In the genomic region with DNA sequence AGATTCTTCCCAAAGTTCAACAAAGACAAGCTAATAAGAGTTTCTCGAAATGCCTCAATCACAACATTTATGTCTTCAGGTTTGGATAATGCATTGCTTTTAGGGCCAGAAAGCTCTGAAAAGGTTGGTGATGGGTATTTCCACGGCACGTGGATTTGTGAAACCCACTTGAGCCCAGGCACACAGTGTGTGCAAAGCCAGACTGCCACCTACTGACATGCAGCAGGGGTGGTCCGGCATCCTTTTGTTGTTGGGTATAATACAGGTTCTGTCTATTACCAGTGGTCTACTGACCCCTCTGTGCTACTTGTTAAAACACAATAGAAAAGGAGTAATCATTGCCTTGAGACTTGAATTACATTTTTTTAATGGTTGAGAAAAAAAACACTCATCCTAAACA, we compare ENCODE assay signal across 1 cellular context.
TF ChIP-seq lines count a peak whose summit lies in the region.

No MANE protein-coding gene starts in this region.

TF ChIP-seq in H1, 55 proteins besides CTCF, POLR2A, EP300 and RAD21 (continued from another document):
- TF ChIP-seq, protein P1, sequence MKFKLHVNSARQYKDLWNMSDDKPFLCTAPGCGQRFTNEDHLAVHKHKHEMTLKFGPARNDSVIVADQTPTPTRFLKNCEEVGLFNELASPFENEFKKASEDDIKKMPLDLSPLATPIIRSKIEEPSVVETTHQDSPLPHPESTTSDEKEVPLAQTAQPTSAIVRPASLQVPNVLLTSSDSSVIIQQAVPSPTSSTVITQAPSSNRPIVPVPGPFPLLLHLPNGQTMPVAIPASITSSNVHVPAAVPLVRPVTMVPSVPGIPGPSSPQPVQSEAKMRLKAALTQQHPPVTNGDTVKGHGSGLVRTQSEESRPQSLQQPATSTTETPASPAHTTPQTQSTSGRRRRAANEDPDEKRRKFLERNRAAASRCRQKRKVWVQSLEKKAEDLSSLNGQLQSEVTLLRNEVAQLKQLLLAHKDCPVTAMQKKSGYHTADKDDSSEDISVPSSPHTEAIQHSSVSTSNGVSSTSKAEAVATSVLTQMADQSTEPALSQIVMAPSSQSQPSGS (IDR thresholded peaks at IDR 0.05; ENCODE audit: low read length): no peak
- no peak for TF ChIP-seq YY1 (IDR thresholded peaks at IDR 0.05; ENCODE audit: low read depth, low read length)
- TF ChIP-seq CBX8 (IDR thresholded peaks at IDR 0.05; ENCODE audit: borderline replicate concordance, low read depth, low read length): no peak
- no peak for TF ChIP-seq JUND (IDR thresholded peaks at IDR 0.05; ENCODE audit: low read length)
- TF ChIP-seq BRCA1 (IDR thresholded peaks at IDR 0.05; ENCODE audit: low read depth, low read length): no peak
